ENCODE assay signal across 8 cellular contexts in the genomic region with DNA sequence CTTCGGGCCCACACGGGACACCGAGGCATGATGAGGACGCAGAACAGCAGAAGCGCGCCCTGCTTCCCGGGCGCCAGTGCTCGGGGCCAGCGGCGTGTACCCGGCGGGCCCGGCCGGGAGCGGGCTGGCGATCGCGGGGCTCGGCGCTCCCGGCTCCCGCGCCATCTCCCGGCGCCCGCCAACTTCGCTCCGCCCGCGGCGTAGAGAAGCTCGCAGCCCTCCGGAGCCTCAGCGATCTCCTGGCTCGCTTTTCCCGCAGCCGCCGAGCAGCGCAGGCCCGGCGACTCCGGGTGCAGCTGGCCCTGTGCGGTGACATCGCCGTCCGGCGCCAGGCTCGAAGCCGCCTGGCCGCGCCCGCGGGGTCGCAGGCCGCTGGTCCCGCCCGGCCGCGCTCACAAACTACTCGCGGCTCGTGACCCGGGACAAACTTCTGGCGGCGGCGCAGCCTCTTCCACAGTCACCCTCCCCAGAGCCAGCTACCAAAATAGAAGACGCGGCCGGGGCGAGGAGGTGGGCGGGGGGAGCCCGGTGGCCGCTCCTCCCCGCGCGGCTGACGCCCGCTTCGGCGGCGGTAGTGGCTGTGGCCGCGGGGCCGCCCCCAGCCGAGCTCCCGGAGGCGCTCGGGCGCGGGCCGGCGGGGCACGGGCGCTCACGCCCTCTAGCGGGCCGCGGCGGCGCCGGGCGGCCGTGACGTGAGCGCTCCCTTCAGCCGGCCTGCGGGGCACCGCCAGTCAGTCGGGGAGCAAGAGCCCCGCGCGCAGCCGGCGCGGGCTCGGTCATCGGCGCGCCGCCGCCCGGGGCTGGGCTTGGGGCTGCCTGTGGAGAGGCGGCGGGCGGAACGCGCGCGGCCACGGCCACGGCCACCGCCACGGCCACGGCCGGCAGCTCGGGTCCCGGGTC. TPM values are rescaled to one million over a fixed set of nuclear protein-coding genes. Genes with fewer than 3 reads are reported as not detected.
DNase-seq lines count a peak whose midpoint lies in the region; ATAC-seq lines count a peak whose summit lies in the region.

TSS of gene PTPRM (plus strand) at position 730 of the 900 bp plus-strand sequence. CDS start 503 bp downstream, outside the sequence.

- DNase-seq in NCI-H82 (lab: John Stamatoyannopoulos, UW): peak; percentile 78
- no peak for DNase-seq in NCI-H82 treated with DMSO at 0.1 percent for 48 hours (lab: John Stamatoyannopoulos, UW; ENCODE audit: unreplicated experiment)
- DNase-seq in NCI-H1930 (lab: John Stamatoyannopoulos, UW): peak; percentile 35 to 78
- DNase-seq in activated CD8-positive, alpha-beta memory T cell treated with anti-CD3 and anti-CD28 coated beads for 48 hours (ENCODE audit: low read depth in 2 of 3, low spot score in 2 of 3): peak in 2 of 3 experiments; percentile 23 to 46
- peak; percentile 83 to 89 for DNase-seq in lung microvascular endothelial cell (ENCODE audit: low read depth in 2 of 2)
- DNase-seq in stimulated activated CD4-positive, alpha-beta T cell treated with anti-CD3 and anti-CD28 coated beads, Interleukin-4, amount 100 ng/mL, for 4 hours: peak; percentile 34 to 52

- in situ Hi-C loops in endometrial microvascular endothelial cells (cut with HindIII; ENCODE audit: inconsistent ontology term, low pct_unique_long_range_greater_than_20kb, low sequenced_read_pairs): no loop called here

- peak; percentile 89 for ATAC-seq in HG02852 (IDR thresholded peaks at IDR 0.05; ENCODE audit: unreplicated experiment)

RNA-seq across cellular contexts. Expression of gene PTPRM, which starts in this region (rescaled TPM):
- total RNA-seq in endometrial microvascular endothelial cells (ENCODE audit: inconsistent ontology term) (59.6 TPM), lung microvascular endothelial cell (29.6 and 40.1 TPM in 2 replicates)
